ENCODE assay signal across 8 cellular contexts in the genomic region with DNA sequence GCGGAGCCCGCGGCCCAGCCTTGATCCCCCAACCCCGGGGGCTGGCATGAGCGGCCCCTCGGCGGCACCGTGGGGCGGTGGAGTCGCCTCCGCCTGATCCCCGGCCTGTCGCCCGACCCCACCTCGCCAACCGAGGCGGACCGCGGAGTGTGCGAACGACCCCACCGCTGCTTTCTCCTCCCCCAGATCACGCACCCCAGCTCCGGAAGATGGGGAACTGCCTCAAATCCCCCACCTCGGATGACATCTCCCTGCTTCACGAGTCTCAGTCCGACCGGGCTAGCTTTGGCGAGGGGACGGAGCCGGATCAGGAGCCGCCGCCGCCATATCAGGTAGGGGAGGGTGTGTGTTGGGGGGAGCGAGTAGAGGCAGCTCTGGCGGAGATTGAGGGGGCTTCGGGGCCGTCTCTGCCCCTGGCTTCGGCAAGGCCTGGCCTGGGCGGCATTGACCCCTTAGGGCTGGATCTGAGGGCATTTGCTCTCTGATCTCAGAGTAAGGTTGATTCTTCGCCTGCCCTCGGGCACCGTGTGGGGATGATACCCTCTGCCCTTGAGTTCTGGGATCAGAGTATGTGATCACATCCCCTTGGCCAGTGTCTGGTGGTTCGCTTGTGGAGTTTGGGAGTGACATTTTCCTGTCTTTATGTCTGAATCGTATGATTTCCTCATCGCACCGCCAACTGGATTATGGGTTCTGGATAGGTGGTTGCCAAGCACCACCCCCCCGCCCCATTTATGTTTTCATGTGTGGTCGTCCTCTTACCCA. TPM values are rescaled to one million over a fixed set of nuclear protein-coding genes. Genes with fewer than 3 reads are reported as not detected.
A peak's percentile ranks its signal among the peaks of the same experiment; 100 is the strongest.
DNase-seq lines count a peak whose midpoint lies in the region; ATAC-seq and TF ChIP-seq lines count a peak whose summit lies in the region.

No MANE protein-coding gene starts in this region.

- TF ChIP-seq RAD21 in IMR-90 (IDR thresholded peaks at IDR 0.05; ENCODE audit: low read length) = no peak

- no peak overlapping the region for H3K4me3 Mint-ChIP-seq in T-helper 2 cell treated with Interferon-gamma antibody and Interleukin-4, amounts not matched to agents 5 μg/mL and 100 μg/mL, for 36 hours
- H3K4me3 Mint-ChIP-seq in chondrocyte (ENCODE audit: unreplicated experiment) = no peak overlapping the region

- peak overlapping the region; percentile 86 for H3K56ac ChIP-seq in IMR-90 (ENCODE audit: extremely low read depth, insufficient read depth, low read length)

- BruUV-seq in IMR-90 (replicated peaks; lab: Mats Ljungman, UMichigan) = TSS peak; percentile 18

- peak; percentile 20 for ATAC-seq in GM21447 (IDR thresholded peaks at IDR 0.05; ENCODE audit: unreplicated experiment)
- peak; percentile 43 for ATAC-seq in IMR-90 (ENCODE audit: low read depth)

- in situ Hi-C loops in IMR-90 (cut with MboI; ENCODE audit: low sequenced_read_pairs) = no loop called here

- no peak overlapping the region for H3K27ac Mint-ChIP-seq in T-helper 2 cell treated with Interferon-gamma antibody and Interleukin-4, amounts not matched to agents 5 μg/mL and 100 μg/mL, for 36 hours
- H3K27ac Mint-ChIP-seq in chondrocyte (ENCODE audit: unreplicated experiment) = no peak overlapping the region

- no peaks in the 10 kb centered on the region for H3K27me3 Mint-ChIP-seq in T-helper 2 cell treated with Interferon-gamma antibody and Interleukin-4, amounts not matched to agents 5 μg/mL and 100 μg/mL, for 36 hours (ENCODE audit: low read depth)
- no peaks in the 10 kb centered on the region for H3K27me3 Mint-ChIP-seq in chondrocyte (ENCODE audit: low read depth)

- H3K27me3 ChIP-seq in IMR-90 (ENCODE audit: control insufficient read depth, insufficient read depth, low read length) = no peaks in the 10 kb centered on the region
- no peaks in the 10 kb centered on the region for H3K27me3 ChIP-seq in breast epithelium
- no peaks in the 10 kb centered on the region for H3K27me3 ChIP-seq in smooth muscle cell (ENCODE audit: low read depth)

- 0% methylated on average over 12 of the region's 49 CpGs; no CpG with 5 or more reads in 1 of the 2 experiments for WGBS in IMR-90 (ENCODE audit: extremely low coverage in 2 of 2, insufficient read length in 1 of 2), 2 experiments
- under 1% methylated on average over 36 of the region's 49 CpGs for WGBS in smooth muscle cell (ENCODE audit: low lambda C conversion rate)

- H4K91ac ChIP-seq in IMR-90 (ENCODE audit: insufficient read depth, low read depth, low read length) = peak overlapping the region; percentile 91

- H3K4me1 ChIP-seq in IMR-90 (ENCODE audit: control insufficient read depth, insufficient read depth, low read length) (peaks cover 8% of the 10 kb centered on the region), breast epithelium (peaks cover 0 to 9% of the 10 kb centered on the region in 2 donors), smooth muscle cell (ENCODE audit: low read depth) (peaks cover 16% of the 10 kb centered on the region)

- dilution Hi-C loops in IMR-90 (cut with HindIII; ENCODE audit: low sequenced_read_pairs, unreplicated experiment) = no loop called here

- no peak overlapping the region for H2BK20ac ChIP-seq in IMR-90 (ENCODE audit: low read depth, low read length)

- peak overlapping the region; percentile 81 for H3K4ac ChIP-seq in IMR-90 (ENCODE audit: low read depth, low read length)

- DNase-seq in CD1c-positive myeloid dendritic cell (ENCODE audit: extremely low spot score) (peak; percentile 56), IMR-90 (peak; percentile 39), breast epithelium (ENCODE audit: low spot score in 2 of 2) (peak; percentile 61 to 72), iPS-NIHi7 (ENCODE audit: extremely low spot score) (peak; percentile 38), smooth muscle cell (lab: John Stamatoyannopoulos, UW; ENCODE audit: unreplicated experiment) (peak; percentile 43), chondrocyte (ENCODE audit: low spot score) (no peak)
- DNase-seq in T-helper 2 cell treated with Interferon-gamma antibody and Interleukin-4, amounts not matched to agents 5 μg/mL and 100 μg/mL, for 36 hours (ENCODE audit: low spot score) = peak; percentile 23

- peak overlapping the region; percentile 78 for H3K14ac ChIP-seq in IMR-90 (replicated peaks; ENCODE audit: low read depth, low read length)

- H3K79me1 ChIP-seq in IMR-90 (ENCODE audit: low read depth in 1 of 2, low read length in 2 of 2) = peaks cover 0 to 35% of the 10 kb centered on the region in 2 experiments; a peak in 2 of 4 replicates

- H3K36me3 Mint-ChIP-seq in T-helper 2 cell treated with Interferon-gamma antibody and Interleukin-4, amounts not matched to agents 5 μg/mL and 100 μg/mL, for 36 hours (ENCODE audit: low read depth) = peaks cover 6% of the 10 kb centered on the region
- H3K36me3 Mint-ChIP-seq in chondrocyte (ENCODE audit: low read depth) = no peaks in the 10 kb centered on the region

- H4K8ac ChIP-seq in IMR-90 (ENCODE audit: low read depth in 2 of 2, low read length in 2 of 2) = peak overlapping the region in 1 of 2 experiments; percentile 48; a peak in 2 of 4 replicates

- peaks cover 59% of the 10 kb centered on the region for H3K79me2 ChIP-seq in smooth muscle cell (ENCODE audit: low read depth)

- H3K4me3 ChIP-seq in IMR-90 (ENCODE audit: insufficient read depth, low read depth, low read length) (peak overlapping the region; percentile 85), breast epithelium (peak overlapping the region; percentile 92 to 98 (median 95)), smooth muscle cell (peak overlapping the region; percentile 87)

- peak overlapping the region; percentile 92 for H2AFZ ChIP-seq in IMR-90 (replicated peaks; ENCODE audit: low read length, poor library complexity)
- H2AFZ ChIP-seq in smooth muscle cell (ENCODE audit: low read depth) = peak overlapping the region; percentile 50

- no peaks in the 10 kb centered on the region for H3F3A ChIP-seq in smooth muscle cell (ENCODE audit: low read depth)

- peak overlapping the region; percentile 89 for H3K23ac ChIP-seq in IMR-90 (ENCODE audit: low read depth, low read length)

- H3K36me3 ChIP-seq in IMR-90 (ENCODE audit: control insufficient read depth, insufficient read depth, low read length) = no peaks in the 10 kb centered on the region
- H3K36me3 ChIP-seq in breast epithelium = no peaks in the 10 kb centered on the region
- H3K36me3 ChIP-seq in smooth muscle cell (ENCODE audit: low read depth) = no peaks in the 10 kb centered on the region

- POLR2A ChIA-PET in IMR-90 (lab: Charles Lee; ENCODE audit: unreplicated experiment) = interaction anchor here (0.7 kb wide), 1 partner anchor 39 kb away, joined by 4 read pairs; no protein-coding TSS in a partner anchor

- H2BK5ac ChIP-seq in IMR-90 (ENCODE audit: low read depth, low read length, poor library complexity, severe bottlenecking) = peak overlapping the region; percentile 74

- peaks cover 12% of the 10 kb centered on the region for H3K9me1 ChIP-seq in IMR-90 (ENCODE audit: insufficient read depth, low read length)

- TF ChIP-seq POLR2A in IMR-90 (IDR thresholded peaks at IDR 0.05; ENCODE audit: low read depth, low read length) = peak; percentile 26; the same call in 1 of the 2 replicates
- TF ChIP-seq POLR2A in breast epithelium (IDR thresholded peaks at IDR 0.05) = no peak

- peak overlapping the region; percentile 10; the same call in 1 of the 2 replicates for H2BK120ac ChIP-seq in IMR-90 (ENCODE audit: low read depth, low read length)

- H3K4me2 ChIP-seq in IMR-90 (ENCODE audit: low read depth, low read length) = peak overlapping the region; percentile 95
- H3K4me2 ChIP-seq in smooth muscle cell = peak overlapping the region; percentile 92

- peak overlapping the region; percentile 99 for H2AK9ac ChIP-seq in IMR-90 (replicated peaks; ENCODE audit: low read depth, low read length, poor library complexity)

- H3K9me3 ChIP-seq in IMR-90 (ENCODE audit: control insufficient read depth, insufficient read depth, low read length) = no peaks in the 10 kb centered on the region
- no peaks in the 10 kb centered on the region for H3K9me3 ChIP-seq in breast epithelium
- H3K9me3 ChIP-seq in smooth muscle cell (replicated peaks; ENCODE audit: low read depth) = no peaks in the 10 kb centered on the region

- H2BK15ac ChIP-seq in IMR-90 (ENCODE audit: low read depth, low read length) = no peak overlapping the region

- CTCF ChIA-PET in IMR-90 (lab: Yijun Ruan, JAX) = interaction anchor here (0.6 to 1.1 kb wide), 2 partner anchors 25 to 60 kb away, joined by 3 to 5 read pairs; no protein-coding TSS in a partner anchor

- H3K27ac ChIP-seq in IMR-90 (ENCODE audit: insufficient read depth, low read length) (peak overlapping the region; percentile 89), breast epithelium (peak overlapping the region; percentile 99), smooth muscle cell (ENCODE audit: low read depth) (peak overlapping the region; percentile 96)

- peak overlapping the region; percentile 59 for H2AK5ac ChIP-seq in IMR-90 (ENCODE audit: low read depth, low read length)

- H3K9me3 Mint-ChIP-seq in T-helper 2 cell treated with Interferon-gamma antibody and Interleukin-4, amounts not matched to agents 5 μg/mL and 100 μg/mL, for 36 hours = no peaks in the 10 kb centered on the region
- no peaks in the 10 kb centered on the region for H3K9me3 Mint-ChIP-seq in chondrocyte (ENCODE audit: low read depth)

- H3K4me1 Mint-ChIP-seq in T-helper 2 cell treated with Interferon-gamma antibody and Interleukin-4, amounts not matched to agents 5 μg/mL and 100 μg/mL, for 36 hours (ENCODE audit: low read depth) = peaks cover 39% of the 10 kb centered on the region
- H3K4me1 Mint-ChIP-seq in chondrocyte (ENCODE audit: low read depth) = peaks cover 39% of the 10 kb centered on the region

- H3K18ac ChIP-seq in IMR-90 (ENCODE audit: low read depth, low read length) = peak overlapping the region; percentile 25

- TF ChIP-seq CTCF in IMR-90 (conservative IDR thresholded peaks at IDR 0.05; ENCODE audit: low read depth, low read length) (no peak), breast epithelium (IDR thresholded peaks at IDR 0.05) (no peak), smooth muscle cell (IDR thresholded peaks at IDR 0.05; ENCODE audit: borderline replicate concordance, insufficient read depth, poor library complexity, severe bottlenecking) (no peak), chondrocyte (IDR thresholded peaks at IDR 0.05) (no peak)

- intact Hi-C loops in IMR-90 (cut with micrococcal nuclease) (loop anchor here (1.0 to 2.0 kb wide), 2 partner anchors 44 to 186 kb away; no protein-coding TSS in a partner anchor), breast epithelium (cut with DNase I; ENCODE audit: low total_unique reads) (no loop called here)

- H4K20me1 ChIP-seq in IMR-90 (ENCODE audit: insufficient read depth, low read length) (peaks cover 46% of the 10 kb centered on the region), smooth muscle cell (ENCODE audit: low read depth) (peaks cover 44% of the 10 kb centered on the region)

- H4K5ac ChIP-seq in IMR-90 (ENCODE audit: low read depth, low read length) = peak overlapping the region; percentile 65

- peak overlapping the region; percentile 82 for H3K9ac ChIP-seq in IMR-90 (ENCODE audit: low read depth, low read length)
- H3K9ac ChIP-seq in smooth muscle cell (ENCODE audit: low read depth) = peak overlapping the region; percentile 99

RNA-seq across cellular contexts. Expression of a gene that starts 0.7 kb away (rescaled TPM):
- total RNA-seq in IMR-90 (2012; rRNA removed) = 63.3 and 119 TPM in 2 replicates
- polyA plus RNA-seq in IMR-90 (2012; rRNA removed) = 46.0 and 64.1 TPM in 2 replicates
- 15.5 and 22.8 TPM in 2 replicates for polyA plus RNA-seq in IMR-90 (2012; cell fraction: cytosol; rRNA removed)
- 6.3 and 29.0 TPM in 2 replicates for polyA plus RNA-seq in IMR-90 (2012; cell fraction: nucleus; rRNA removed; ENCODE audit: low replicate concordance)
- 100 to 1,000 TPM in 1 of 3 donors, 10 to 100 TPM in 2; 96.0 to 100 (median 96.9) TPM for total RNA-seq in breast epithelium
- total RNA-seq in smooth muscle cell = 123 and 133 TPM in 2 replicates
- 59.1 and 68.7 TPM in 2 replicates for polyA plus RNA-seq in smooth muscle cell
- total RNA-seq in chondrocyte = 131 to 142 TPM (median 132 TPM) in 3 replicates
